ENCODE assay signal across 11 cellular contexts in genomic region chr15:71572452-71573053, GRCh38.
DNase-seq lines count a peak whose midpoint lies in the region; ATAC-seq and TF ChIP-seq lines count a peak whose summit lies in the region.
"Had no signal": no experiment of that assay in that cellular context is flagged by ENCODE, and none has a peak within 500 bp of the region (broad histone marks: within the 10 kb centered on the region; RNA-seq: fewer than 3 reads in every experiment).

No MANE protein-coding gene starts in this region.

- H3K36me3 Mint-ChIP-seq in endothelial cell (ENCODE audit: low read depth, unreplicated experiment) (no peaks in the 10 kb centered on the region), CD14-positive monocyte (no peaks in the 10 kb centered on the region)
- H3K36me3 Mint-ChIP-seq: T-cell had no signal

- H3K36me3 ChIP-seq in MG63, result no peaks in the 10 kb centered on the region

- no peak overlapping the region for H3K4me3 ChIP-seq in AG09309 (ENCODE audit: control insufficient read depth, low read depth, low read length)
- no peak overlapping the region for H3K4me3 ChIP-seq in MG63

- DNase-seq in AG09309 (ENCODE audit: low read depth), result no peak
- peak; percentile 50 for DNase-seq in MG63
- peak; percentile 11 for DNase-seq in endothelial cell (ENCODE audit: low spot score)
- DNase-seq in kidney tubule cell (ENCODE audit: low spot score), result peak; percentile 44
- no peak for DNase-seq in CD14-positive monocyte (ENCODE audit: low spot score)
- DNase-seq in stimulated activated CD4-positive, alpha-beta T cell treated with anti-CD3 and anti-CD28 coated beads, Interleukin-4, amount 100 ng/mL, for 24 hours, result no peak
- DNase-seq: NCI-H510A treated with DMSO at 0.1 percent for 48 hours; stimulated activated naive CD4-positive, alpha-beta T cell treated with Interleukin-2 at 50 U/mL for 16 hours; T-cell had no signal

- H3K4me1 Mint-ChIP-seq in endothelial cell (ENCODE audit: unreplicated experiment) (peaks cover 11% of the 10 kb centered on the region), CD14-positive monocyte (no peaks in the 10 kb centered on the region)
- H3K4me1 Mint-ChIP-seq: T-cell had no signal

- ATAC-seq in HG02588 (IDR thresholded peaks at IDR 0.05; ENCODE audit: unreplicated experiment) (no peak), HG02798 (IDR thresholded peaks at IDR 0.05; ENCODE audit: poor library complexity, unreplicated experiment) (no peak)
- ATAC-seq: T-cell had no signal

- H3K4me3 Mint-ChIP-seq in endothelial cell (ENCODE audit: unreplicated experiment), result no peak overlapping the region
- H3K4me3 Mint-ChIP-seq in CD14-positive monocyte, result no peak overlapping the region
- H3K4me3 Mint-ChIP-seq: T-cell had no signal

- H3K27me3 Mint-ChIP-seq in endothelial cell (ENCODE audit: unreplicated experiment) (no peaks in the 10 kb centered on the region), CD14-positive monocyte (ENCODE audit: low read depth in 3 of 3) (peaks cover 2 to 12% (median 6%) of the 10 kb centered on the region in 3 donors)

- H3K9me3 Mint-ChIP-seq in endothelial cell (ENCODE audit: unreplicated experiment), result no peaks in the 10 kb centered on the region
- H3K9me3 Mint-ChIP-seq in CD14-positive monocyte, result peaks cover 0 to 3% (median 0%) of the 10 kb centered on the region in 7 donors

- no peaks in the 10 kb centered on the region for H3K27me3 ChIP-seq in MG63

- H3K27ac Mint-ChIP-seq in endothelial cell (ENCODE audit: unreplicated experiment), result peak overlapping the region; percentile 27
- no peak overlapping the region for H3K27ac Mint-ChIP-seq in CD14-positive monocyte
- H3K27ac Mint-ChIP-seq: T-cell had no signal

- no peaks in the 10 kb centered on the region; the same call in 1 of the 2 replicates for H3K9me3 ChIP-seq in MG63

- peak; percentile 12 for TF ChIP-seq CTCF in AG09309 (IDR thresholded peaks at IDR 0.05; ENCODE audit: control insufficient read depth, insufficient read depth, low read depth, low read length, missing control alignments)
- TF ChIP-seq CTCF in endothelial cell (IDR thresholded peaks at IDR 0.05; ENCODE audit: unreplicated experiment), result no peak
- no peak for TF ChIP-seq CTCF in CD14-positive monocyte (IDR thresholded peaks at IDR 0.05)

- intact Hi-C loops in CD14-positive monocyte (cut with micrococcal nuclease), result no loop called here

Comparison
In these comparisons a context has a peak if more than half of its experiments do, and no peak if none do; other contexts are left out.
1. DNase-seq: peak in MG63 (single experiment), endothelial cell (single experiment) and kidney tubule cell (single experiment); none in AG09309 (single experiment), CD14-positive monocyte (single experiment) and stimulated activated CD4-positive, alpha-beta T cell treated with anti-CD3 and anti-CD28 coated beads, Interleukin-4, amount 100 ng/mL, for 24 hours (single experiment).